In the genomic region with DNA sequence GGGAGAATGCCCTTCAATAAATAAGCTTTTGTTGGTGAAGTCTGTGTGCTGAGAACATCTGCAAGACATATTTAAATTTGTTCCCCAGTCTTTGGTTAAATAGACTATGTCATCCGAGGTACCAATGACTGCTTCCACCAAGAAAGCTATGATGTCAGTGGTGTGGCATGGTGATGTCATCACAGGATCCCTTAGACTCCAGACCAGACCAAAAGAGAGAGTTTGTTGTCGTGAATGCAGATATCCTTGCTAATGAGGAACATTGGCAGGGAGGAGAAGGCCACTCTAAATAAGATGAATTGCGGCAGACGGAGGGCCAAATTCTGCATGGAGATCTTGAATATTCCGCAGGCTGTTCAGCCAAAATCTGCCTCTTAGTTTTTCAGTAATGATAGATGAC, we compare ENCODE assay signal across 20 cellular contexts. TPM values are rescaled to one million over a fixed set of nuclear protein-coding genes. Genes with fewer than 3 reads are reported as not detected.
DNase-seq lines count a peak whose midpoint lies in the region; ATAC-seq and TF ChIP-seq lines count a peak whose summit lies in the region.
"Had no signal": no experiment of that assay in that cellular context is flagged by ENCODE, and none has a peak within 500 bp of the region (broad histone marks: within the 10 kb centered on the region; RNA-seq: fewer than 3 reads in every experiment).

No MANE protein-coding gene starts in this region.

- no peak for ATAC-seq in GM21526 (IDR thresholded peaks at IDR 0.05; ENCODE audit: low FRiP score, unreplicated experiment)
- ATAC-seq: activated CD4-positive, alpha-beta T cell treated with anti-CD3 and anti-CD28 coated beads for 36 hours; Panc1; SK-N-SH treated with all-trans-retinoic acid at 6 μM for 48 hours; stimulated activated naive B cell treated with anti-CD40 and anti-IgM and Interleukin-4, amounts not matched to agents 10 μg/mL and 1 μg/mL and 100 μg/mL, for 72 hours had no signal

- H3K36me3 Mint-ChIP-seq in nephron (ENCODE audit: low read depth): no peaks in the 10 kb centered on the region
- no peaks in the 10 kb centered on the region for H3K36me3 Mint-ChIP-seq in glutamatergic neuron (ENCODE audit: unreplicated experiment)
- H3K36me3 Mint-ChIP-seq in CD4-positive, alpha-beta memory T cell: no peaks in the 10 kb centered on the region
- H3K36me3 Mint-ChIP-seq: stimulated activated naive B cell treated with anti-CD40 and anti-IgM and Interleukin-4, amounts not matched to agents 10 μg/mL and 1 μg/mL and 100 μg/mL, for 72 hours had no signal

- H3K4me1 Mint-ChIP-seq in nephron (peaks cover 31% of the 10 kb centered on the region), glutamatergic neuron (ENCODE audit: low read depth, unreplicated experiment) (peaks cover 2% of the 10 kb centered on the region)
- H3K4me1 Mint-ChIP-seq in CD4-positive, alpha-beta memory T cell: peaks cover 8 to 14% (median 10%) of the 10 kb centered on the region in 4 donors

- H3K27ac Mint-ChIP-seq in nephron (peak overlapping the region; percentile 43 to 80 (median 47)), glutamatergic neuron (ENCODE audit: unreplicated experiment) (no peak overlapping the region)
- no peak overlapping the region for H3K27ac Mint-ChIP-seq in CD4-positive, alpha-beta memory T cell
- H3K27ac Mint-ChIP-seq: activated CD4-positive, alpha-beta T cell treated with anti-CD3 and anti-CD28 coated beads for 36 hours; CD4-positive, alpha-beta T cell; dendritic cell treated with granulocyte-macrophage colony-stimulating factor and Interleukin-4, amounts not matched to agents 40 ng/mL and 50 ng/mL, for 4 days; stimulated activated naive B cell treated with anti-CD40 and anti-IgM and Interleukin-4, amounts not matched to agents 10 μg/mL and 1 μg/mL and 100 μg/mL, for 72 hours had no signal

- peaks cover 12% of the 10 kb centered on the region for H3K4me1 ChIP-seq in CD4-positive, alpha-beta memory T cell (ENCODE audit: insufficient read depth, low read length)

- H3K27me3 Mint-ChIP-seq in nephron (ENCODE audit: low read depth) (peaks cover 3% of the 10 kb centered on the region), glutamatergic neuron (ENCODE audit: unreplicated experiment) (peaks cover 1% of the 10 kb centered on the region)
- H3K27me3 Mint-ChIP-seq in CD4-positive, alpha-beta memory T cell: no peaks in the 10 kb centered on the region
- H3K27me3 Mint-ChIP-seq: activated CD4-positive, alpha-beta T cell treated with anti-CD3 and anti-CD28 coated beads for 36 hours; CD4-positive, alpha-beta T cell; stimulated activated naive B cell treated with anti-CD40 and anti-IgM and Interleukin-4, amounts not matched to agents 10 μg/mL and 1 μg/mL and 100 μg/mL, for 72 hours had no signal

- H3K9me3 Mint-ChIP-seq in nephron (no peaks in the 10 kb centered on the region), glutamatergic neuron (ENCODE audit: unreplicated experiment) (peaks cover 2% of the 10 kb centered on the region)
- H3K9me3 Mint-ChIP-seq in CD4-positive, alpha-beta memory T cell: peaks cover 0 to 2% (median 0%) of the 10 kb centered on the region in 8 donors
- H3K9me3 Mint-ChIP-seq: CD4-positive, alpha-beta T cell; dendritic cell treated with granulocyte-macrophage colony-stimulating factor and Interleukin-4, amounts not matched to agents 40 ng/mL and 50 ng/mL, for 4 days; stimulated activated naive B cell treated with anti-CD40 and anti-IgM and Interleukin-4, amounts not matched to agents 10 μg/mL and 1 μg/mL and 100 μg/mL, for 72 hours had no signal

- H3K9me3 ChIP-seq in CD4-positive, alpha-beta memory T cell (ENCODE audit: control insufficient read depth in 1 of 2, low read length in 2 of 2): no peaks in the 10 kb centered on the region
- H3K9me3 ChIP-seq: upper lobe of left lung had no signal

- CTCF ChIA-PET in CD4-positive, alpha-beta memory T cell (lab: Charles Lee; ENCODE audit: partially characterized antibody): no interaction called here

- no peak overlapping the region for H3K4me3 ChIP-seq in AG10803 (ENCODE audit: low read length)
- H3K4me3 ChIP-seq in choroid plexus epithelial cell (ENCODE audit: low read depth, low read length): no peak overlapping the region
- no peak overlapping the region for H3K4me3 ChIP-seq in CD4-positive, alpha-beta memory T cell (ENCODE audit: low read length in 2 of 2)
- H3K4me3 ChIP-seq: lung, upper lobe of left lung had no signal

- no peaks in the 10 kb centered on the region for H3K27me3 ChIP-seq in CD4-positive, alpha-beta memory T cell (ENCODE audit: insufficient read depth, low read length)
- H3K27me3 ChIP-seq: upper lobe of left lung had no signal

- peak overlapping the region in 1 of 3 experiments; percentile 16 for H3K4me3 Mint-ChIP-seq in nephron
- H3K4me3 Mint-ChIP-seq in glutamatergic neuron (ENCODE audit: unreplicated experiment): no peak overlapping the region
- no peak overlapping the region for H3K4me3 Mint-ChIP-seq in CD4-positive, alpha-beta memory T cell
- H3K4me3 Mint-ChIP-seq: activated CD4-positive, alpha-beta T cell treated with anti-CD3 and anti-CD28 coated beads for 36 hours; CD4-positive, alpha-beta T cell; dendritic cell treated with granulocyte-macrophage colony-stimulating factor and Interleukin-4, amounts not matched to agents 40 ng/mL and 50 ng/mL, for 4 days; stimulated activated naive B cell treated with anti-CD40 and anti-IgM and Interleukin-4, amounts not matched to agents 10 μg/mL and 1 μg/mL and 100 μg/mL, for 72 hours had no signal

- TF ChIP-seq CTCF in AG10803 (conservative IDR thresholded peaks at IDR 0.05; ENCODE audit: low read length) (no peak), choroid plexus epithelial cell (conservative IDR thresholded peaks at IDR 0.05; ENCODE audit: low read depth, low read length) (no peak), nephron (IDR thresholded peaks at IDR 0.05; ENCODE audit: unreplicated experiment in 3 of 3) (no peak), glutamatergic neuron (IDR thresholded peaks at IDR 0.05; ENCODE audit: partially characterized antibody, unreplicated experiment) (no peak)

- DNase-seq in AG10803 (ENCODE audit: low read depth): peak; percentile 62
- DNase-seq in LHCN-M2 (ENCODE audit: low read depth): peak; percentile 21
- DNase-seq in choroid plexus epithelial cell (ENCODE audit: low read depth): peak; percentile 27
- DNase-seq in glutamatergic neuron: no peak
- no peak for DNase-seq in CD4-positive, alpha-beta memory T cell
- DNase-seq in NCI-H446 (lab: John Stamatoyannopoulos, UW): no peak
- DNase-seq: activated CD4-positive, alpha-beta T cell treated with anti-CD3 and anti-CD28 coated beads for 36 hours; activated effector memory CD4-positive, alpha-beta T cell treated with anti-CD3 and anti-CD28 coated beads, Interleukin-2, amount 50 U/mL, for 16 hours; CD4-positive, alpha-beta T cell; NCI-H1048; NCI-H526 treated with DMSO at 0.1 percent for 48 hours; stimulated activated CD4-positive, alpha-beta T cell treated with anti-CD3 and anti-CD28 coated beads, Interleukin-15, amount 100 ng/mL, for 24 hours; stimulated activated naive B cell treated with anti-CD40 and anti-IgM and Interleukin-4, amounts not matched to agents 10 μg/mL and 1 μg/mL and 100 μg/mL, for 72 hours; upper lobe of left lung had no signal

- H3K27ac ChIP-seq in CD4-positive, alpha-beta memory T cell (ENCODE audit: low read depth, low read length): no peak overlapping the region
- H3K27ac ChIP-seq: upper lobe of left lung had no signal

- POLR2A ChIA-PET in CD4-positive, alpha-beta memory T cell (lab: Charles Lee; ENCODE audit: partially characterized antibody): no interaction called here

- H3K36me3 ChIP-seq in CD4-positive, alpha-beta memory T cell (ENCODE audit: insufficient read depth, low read length): no peaks in the 10 kb centered on the region
- H3K36me3 ChIP-seq: upper lobe of left lung had no signal

- intact Hi-C loops in CD4-positive, alpha-beta memory T cell (cut with micrococcal nuclease): no loop called here

RNA-seq across cellular contexts. Expression of a gene that starts 11.9 kb away (rescaled TPM):
- 0.45 and 0.52 TPM in 2 replicates for total RNA-seq in LHCN-M2 (2014; rRNA removed)
- 2.2 TPM for polyA plus RNA-seq in LHCN-M2 (2012)
- 29.8 TPM for total RNA-seq in glutamatergic neuron (ENCODE audit: unreplicated experiment)
- 10 to 100 TPM; 21.9 to 22.2 TPM for total RNA-seq in CD4-positive, alpha-beta memory T cell
- 10 to 100 TPM in 1 of 2 donors, 1 to 10 TPM in 1; 5.2 to 17.0 TPM for polyA plus RNA-seq in CD4-positive, alpha-beta memory T cell

Comparison
In these comparisons a context has a peak if more than half of its experiments do, and no peak if none do; other contexts are left out.
1. DNase-seq: peak in AG10803 (single experiment), LHCN-M2 (single experiment) and choroid plexus epithelial cell (single experiment); none in glutamatergic neuron (single experiment), CD4-positive, alpha-beta memory T cell (0 of 5) and NCI-H446 (0 of 2).
2. H3K27ac Mint-ChIP-seq: peak in nephron (3 of 3); none in glutamatergic neuron (single experiment) and CD4-positive, alpha-beta memory T cell (0 of 7).
3. RNA of a gene that starts 11.9 kb away (total RNA-seq): 29.8 TPM in glutamatergic neuron (single experiment) and 21.9 to 22.2 TPM in CD4-positive, alpha-beta memory T cell; 0.45 to 0.52 TPM in LHCN-M2; every median in the first group is over 10 times any median in the second.